1 cellular context compared by ENCODE assay signal in the genomic region with DNA sequence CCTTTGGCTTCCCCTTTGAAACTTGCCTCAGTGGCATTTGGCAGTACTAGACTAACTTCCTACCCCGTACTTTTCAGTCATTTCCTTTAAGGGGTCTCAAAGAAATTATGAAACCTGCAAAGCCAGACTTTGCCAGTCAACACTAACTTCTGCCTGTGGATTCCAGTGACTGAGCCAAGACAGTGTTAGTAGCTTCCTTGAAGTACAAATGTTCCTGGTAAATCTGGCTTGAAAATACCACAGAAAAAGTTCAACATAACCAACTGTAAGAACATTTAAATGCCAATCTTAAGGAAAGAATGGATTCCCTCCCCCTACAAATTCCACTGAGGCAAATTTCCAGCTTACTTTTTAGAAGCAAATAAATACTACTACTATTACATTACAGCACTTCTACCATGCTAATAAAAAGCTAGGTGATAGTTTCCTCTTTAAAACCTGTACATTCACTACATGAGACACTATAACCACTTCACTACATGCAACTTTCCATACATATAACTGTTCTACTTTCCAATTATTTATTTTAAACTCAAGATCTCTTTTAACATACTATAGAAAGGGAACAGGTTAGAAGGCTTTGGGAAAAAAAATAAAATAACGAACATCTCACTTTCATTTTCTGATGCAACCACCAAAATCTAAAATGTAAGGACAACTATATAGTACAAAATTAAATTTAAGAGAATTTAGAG.
TF ChIP-seq lines count a peak whose summit lies in the region.

No MANE protein-coding gene starts in this region.

TF ChIP-seq in HepG2, 621 proteins besides CTCF, POLR2A, EP300 and RAD21 (continued from another document):
- TF ChIP-seq, protein P1, sequence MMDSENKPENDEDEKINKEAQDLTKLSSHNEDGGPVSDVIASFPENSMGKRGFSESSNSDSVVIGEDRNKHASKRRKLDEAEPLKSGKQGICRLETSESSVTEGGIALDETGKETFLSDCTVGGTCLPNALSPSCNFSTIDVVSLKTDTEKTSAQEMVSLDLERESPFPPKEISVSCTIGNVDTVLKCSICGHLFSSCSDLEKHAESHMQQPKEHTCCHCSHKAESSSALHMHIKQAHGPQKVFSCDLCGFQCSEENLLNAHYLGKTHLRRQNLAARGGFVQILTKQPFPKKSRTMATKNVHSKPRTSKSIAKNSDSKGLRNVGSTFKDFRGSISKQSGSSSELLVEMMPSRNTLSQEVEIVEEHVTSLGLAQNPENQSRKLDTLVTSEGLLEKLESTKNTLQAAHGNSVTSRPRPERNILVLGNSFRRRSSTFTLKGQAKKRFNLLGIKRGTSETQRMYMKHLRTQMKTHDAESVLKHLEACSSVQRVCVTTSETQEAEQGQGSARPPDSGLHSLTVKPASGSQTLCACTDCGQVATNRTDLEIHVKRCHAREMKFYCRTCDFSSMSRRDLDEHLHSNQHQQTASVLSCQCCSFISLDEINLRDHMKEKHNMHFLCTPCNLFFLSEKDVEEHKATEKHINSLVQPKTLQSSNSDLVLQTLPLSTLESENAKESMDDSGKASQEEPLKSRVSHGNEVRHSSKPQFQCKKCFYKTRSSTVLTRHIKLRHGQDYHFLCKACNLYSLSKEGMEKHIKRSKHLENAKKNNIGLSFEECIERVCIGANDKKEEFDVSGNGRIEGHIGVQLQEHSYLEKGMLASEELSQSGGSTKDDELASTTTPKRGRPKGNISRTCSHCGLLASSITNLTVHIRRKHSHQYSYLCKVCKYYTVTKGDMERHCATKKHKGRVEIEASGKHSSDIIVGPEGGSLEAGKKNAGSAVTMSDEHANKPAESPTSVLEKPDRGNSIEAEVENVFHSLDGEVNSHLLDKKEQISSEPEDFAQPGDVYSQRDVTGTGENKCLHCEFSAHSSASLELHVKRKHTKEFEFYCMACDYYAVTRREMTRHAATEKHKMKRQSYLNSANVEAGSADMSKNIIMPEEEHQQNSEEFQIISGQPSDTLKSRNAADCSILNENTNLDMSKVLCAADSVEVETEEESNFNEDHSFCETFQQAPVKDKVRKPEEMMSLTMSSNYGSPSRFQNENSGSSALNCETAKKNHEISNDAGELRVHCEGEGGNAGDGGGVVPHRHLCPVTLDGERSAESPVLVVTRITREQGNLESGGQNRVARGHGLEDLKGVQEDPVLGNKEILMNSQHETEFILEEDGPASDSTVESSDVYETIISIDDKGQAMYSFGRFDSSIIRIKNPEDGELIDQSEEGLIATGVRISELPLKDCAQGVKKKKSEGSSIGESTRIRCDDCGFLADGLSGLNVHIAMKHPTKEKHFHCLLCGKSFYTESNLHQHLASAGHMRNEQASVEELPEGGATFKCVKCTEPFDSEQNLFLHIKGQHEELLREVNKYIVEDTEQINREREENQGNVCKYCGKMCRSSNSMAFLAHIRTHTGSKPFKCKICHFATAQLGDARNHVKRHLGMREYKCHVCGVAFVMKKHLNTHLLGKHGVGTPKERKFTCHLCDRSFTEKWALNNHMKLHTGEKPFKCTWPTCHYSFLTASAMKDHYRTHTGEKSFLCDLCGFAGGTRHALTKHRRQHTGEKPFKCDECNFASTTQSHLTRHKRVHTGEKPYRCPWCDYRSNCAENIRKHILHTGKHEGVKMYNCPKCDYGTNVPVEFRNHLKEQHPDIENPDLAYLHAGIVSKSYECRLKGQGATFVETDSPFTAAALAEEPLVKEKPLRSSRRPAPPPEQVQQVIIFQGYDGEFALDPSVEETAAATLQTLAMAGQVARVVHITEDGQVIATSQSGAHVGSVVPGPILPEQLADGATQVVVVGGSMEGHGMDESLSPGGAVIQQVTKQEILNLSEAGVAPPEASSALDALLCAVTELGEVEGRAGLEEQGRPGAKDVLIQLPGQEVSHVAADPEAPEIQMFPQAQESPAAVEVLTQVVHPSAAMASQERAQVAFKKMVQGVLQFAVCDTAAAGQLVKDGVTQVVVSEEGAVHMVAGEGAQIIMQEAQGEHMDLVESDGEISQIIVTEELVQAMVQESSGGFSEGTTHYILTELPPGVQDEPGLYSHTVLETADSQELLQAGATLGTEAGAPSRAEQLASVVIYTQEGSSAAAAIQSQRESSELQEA (CRISPR knock-in tag; IDR thresholded peaks at IDR 0.05; ENCODE audit: not compliant biosample characterization) = no peak
